In genomic region chr3:52313774-52314188, GRCh38 we compare ENCODE assay signal across 9 cellular contexts. TPM values are rescaled to one million over a fixed set of nuclear protein-coding genes. Genes with fewer than 3 reads are reported as not detected.
DNase-seq lines count a peak whose midpoint lies in the region; ATAC-seq lines count a peak whose summit lies in the region.
"Had no signal": no experiment of that assay in that cellular context is flagged by ENCODE, and none has a peak within 500 bp of the region (broad histone marks: within the 10 kb centered on the region; RNA-seq: fewer than 3 reads in every experiment).

No MANE protein-coding gene starts in this region.

- no peaks in the 10 kb centered on the region for H3K9me3 Mint-ChIP-seq in activated naive CD4-positive, alpha-beta T cell treated with anti-CD3 and anti-CD28 coated beads, Interleukin-2, amount 50 U/mL, for 72 hours
- H3K9me3 Mint-ChIP-seq: CD4-positive, CD25-positive, alpha-beta regulatory T cell had no signal

- no peak for DNase-seq in activated naive CD4-positive, alpha-beta T cell treated with anti-CD3 and anti-CD28 coated beads, Interleukin-2, amount 50 U/mL, for 72 hours (ENCODE audit: low spot score in 2 of 2)
- no peak for DNase-seq in activated naive CD4-positive, alpha-beta T cell (lab: John Stamatoyannopoulos, UW)
- DNase-seq in RPMI7951 (ENCODE audit: low read depth) (peak; percentile 68), kidney tubule cell (ENCODE audit: low spot score) (peak; percentile 70), DMS114 treated with DMSO at 0.1 percent for 48 hours (lab: John Stamatoyannopoulos, UW; ENCODE audit: unreplicated experiment) (no peak), DMS79 treated with DMSO at 0.1 percent for 48 hours (lab: John Stamatoyannopoulos, UW) (no peak), hippocampal formation (lab: John Stamatoyannopoulos, UW) (no peak)
- DNase-seq: CD4-positive, CD25-positive, alpha-beta regulatory T cell had no signal

- peak in 1 of 2 donors; percentile 68 for ATAC-seq in activated naive CD4-positive, alpha-beta T cell treated with anti-CD3 and anti-CD28 coated beads, Interleukin-2, amount 50 U/mL, for 72 hours
- peak; percentile 75 for ATAC-seq in HG02970 (IDR thresholded peaks at IDR 0.05; ENCODE audit: low FRiP score, unreplicated experiment)

- peak overlapping the region; percentile 70 to 74 for H3K27ac Mint-ChIP-seq in activated naive CD4-positive, alpha-beta T cell treated with anti-CD3 and anti-CD28 coated beads, Interleukin-2, amount 50 U/mL, for 72 hours

- no peaks in the 10 kb centered on the region for H3K36me3 Mint-ChIP-seq in activated naive CD4-positive, alpha-beta T cell treated with anti-CD3 and anti-CD28 coated beads, Interleukin-2, amount 50 U/mL, for 72 hours

RNA-seq across cellular contexts. Expression of gene DNAH1, which starts 2.3 kb away (rescaled TPM):
- total RNA-seq in activated naive CD4-positive, alpha-beta T cell treated with anti-CD3 and anti-CD28 coated beads, Interleukin-2, amount 50 U/mL, for 72 hours, result 10 to 100 TPM; 17.5 to 19.8 TPM
- total RNA-seq in RPMI7951 (2014; rRNA removed; shearing (Covaris generic)), result 0.48 and 0.78 TPM in 2 replicates

RNA-seq across cellular contexts. Expression of gene GLYCTK, which starts 26.2 kb away (rescaled TPM):
- 10 to 100 TPM; 20.4 to 24.1 TPM for total RNA-seq in activated naive CD4-positive, alpha-beta T cell treated with anti-CD3 and anti-CD28 coated beads, Interleukin-2, amount 50 U/mL, for 72 hours
- 4.6 and 6.4 TPM in 2 replicates for total RNA-seq in RPMI7951 (2014; rRNA removed; shearing (Covaris generic))

RNA-seq across cellular contexts. Expression of gene WDR82, which starts 35.3 kb away (rescaled TPM):
- total RNA-seq in activated naive CD4-positive, alpha-beta T cell treated with anti-CD3 and anti-CD28 coated beads, Interleukin-2, amount 50 U/mL, for 72 hours, result 100 to 1,000 TPM in 1 of 2 donors, 10 to 100 TPM in 1; 96.6 to 129 TPM
- 53.0 and 54.7 TPM in 2 replicates for total RNA-seq in RPMI7951 (2014; rRNA removed; shearing (Covaris generic))

Comparison
In these comparisons a context has a peak if more than half of its experiments do, and no peak if none do; other contexts are left out.
1. DNase-seq: peak in RPMI7951 (single experiment) and kidney tubule cell (single experiment); none in activated naive CD4-positive, alpha-beta T cell treated with anti-CD3 and anti-CD28 coated beads, Interleukin-2, amount 50 U/mL, for 72 hours (0 of 2), activated naive CD4-positive, alpha-beta T cell (0 of 4), DMS114 treated with DMSO at 0.1 percent for 48 hours (single experiment), DMS79 treated with DMSO at 0.1 percent for 48 hours (single experiment) and hippocampal formation (0 of 2).
2. RNA of gene DNAH1, which starts 2.3 kb away (total RNA-seq): 17.5 to 19.8 TPM in activated naive CD4-positive, alpha-beta T cell treated with anti-CD3 and anti-CD28 coated beads, Interleukin-2, amount 50 U/mL, for 72 hours; 0.48 to 0.78 TPM in RPMI7951; every median in the first group is over 10 times any median in the second.